Comparison of ENCODE assay signal across 2 cellular contexts in genomic region chr2:189218236-189218635, GRCh38.
TF ChIP-seq lines count a peak whose summit lies in the region.

No MANE protein-coding gene starts in this region.

TF ChIP-seq in GM23338, 12 proteins besides CTCF, POLR2A, EP300 and RAD21:
- no peak for TF ChIP-seq ETS1 (IDR thresholded peaks at IDR 0.05)

TF ChIP-seq in H1, 55 proteins besides CTCF, POLR2A, EP300 and RAD21:
- TF ChIP-seq TCF12 (IDR thresholded peaks at IDR 0.05; ENCODE audit: low read depth, low read length) (no peak), EGR1 (IDR thresholded peaks at IDR 0.05; ENCODE audit: borderline replicate concordance, low read depth, low read length) (no peak), MAFK (IDR thresholded peaks at IDR 0.05; ENCODE audit: low read depth, low read length) (no peak), TAF1 (IDR thresholded peaks at IDR 0.05; ENCODE audit: low read depth, low read length) (no peak), TBP (IDR thresholded peaks at IDR 0.05; ENCODE audit: low read depth, low read length) (no peak)
